22 cellular contexts compared by ENCODE assay signal in the genomic region with DNA sequence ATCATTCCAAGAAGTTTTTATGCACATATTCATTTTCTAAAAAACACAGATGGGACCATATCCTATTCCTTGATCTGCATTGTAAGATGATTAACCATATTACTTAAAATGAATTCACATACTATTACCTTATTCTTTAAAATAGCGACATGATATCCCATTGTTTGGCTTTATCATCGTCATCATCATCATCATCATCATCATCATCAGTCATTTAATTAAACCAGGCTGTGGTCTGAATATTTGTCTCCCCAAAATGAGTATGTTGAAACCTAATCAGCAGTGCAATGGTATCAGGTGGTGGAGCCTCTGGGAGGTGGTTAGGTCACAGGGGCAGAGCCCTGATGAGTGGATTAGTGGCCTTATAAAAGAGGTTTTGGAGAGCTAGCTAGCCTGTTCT. TPM values are rescaled to one million over a fixed set of nuclear protein-coding genes. Genes with fewer than 3 reads are reported as not detected.
DNase-seq lines count a peak whose midpoint lies in the region; ATAC-seq and TF ChIP-seq lines count a peak whose summit lies in the region.
"Had no signal": no experiment of that assay in that cellular context is flagged by ENCODE, and none has a peak within 500 bp of the region (broad histone marks: within the 10 kb centered on the region; RNA-seq: fewer than 3 reads in every experiment).

No MANE protein-coding gene starts in this region.

- H3K27ac ChIP-seq in gastrocnemius medialis (peak overlapping the region; percentile 24 to 77 (median 56)), neuronal stem cell (replicated peaks; ENCODE audit: low read length) (no peak overlapping the region)
- H3K27ac ChIP-seq: C4-2B had no signal

- in situ Hi-C loops in gastrocnemius medialis (cut with MboI; ENCODE audit: low sequenced_read_pairs in 4 of 4), result loop anchor here in 2 of 4 donors (5.0 to 10.0 kb wide), 2 partner anchors 81 to 83 kb away; no protein-coding TSS in a partner anchor

- no peak overlapping the region for H3K14ac ChIP-seq in neuronal stem cell (ENCODE audit: low read length)

- no peak for ATAC-seq in activated naive CD8-positive, alpha-beta T cell treated with anti-CD3 and anti-CD28 coated beads, Interleukin-2, amount 50 U/mL, for 24 hours
- ATAC-seq in gastrocnemius medialis, result no peak
- ATAC-seq: GM23338, PC-3 had no signal

- H3K4me1 ChIP-seq in gastrocnemius medialis (peaks cover 67 to 69% of the 10 kb centered on the region in 2 donors), neuronal stem cell (ENCODE audit: control insufficient read depth in 2 of 2, insufficient read depth in 1 of 2, low read depth in 1 of 2, low read length in 2 of 2) (peaks cover 10 to 13% of the 10 kb centered on the region in 2 donors)

- no peak overlapping the region for H3K4ac ChIP-seq in neuronal stem cell (ENCODE audit: low read length)

- no peak overlapping the region for H2BK5ac ChIP-seq in neuronal stem cell (ENCODE audit: low read length)

- H3K36me3 ChIP-seq in gastrocnemius medialis (no peaks in the 10 kb centered on the region), neuronal stem cell (replicated peaks in 1 of 2; ENCODE audit: control insufficient read depth in 2 of 2, insufficient read depth in 2 of 2, low read length in 2 of 2) (peaks cover 3 to 61% of the 10 kb centered on the region in 2 donors)
- H3K36me3 ChIP-seq: MG63 had no signal

- H2AFZ ChIP-seq in neuronal stem cell (ENCODE audit: low read length), result no peak overlapping the region
- H2AFZ ChIP-seq: GM23338 had no signal

- no peak overlapping the region for H3K9ac ChIP-seq in neuronal stem cell (ENCODE audit: low read depth, low read length, poor library complexity)

- H3K9me3 Mint-ChIP-seq in IgD-negative memory B cell, result peaks cover 0 to 6% (median 0%) of the 10 kb centered on the region in 3 donors
- no peaks in the 10 kb centered on the region for H3K9me3 Mint-ChIP-seq in activated naive CD8-positive, alpha-beta T cell treated with anti-CD3 and anti-CD28 coated beads, Interleukin-2, amount 50 U/mL, for 24 hours
- H3K9me3 Mint-ChIP-seq: GM23338 had no signal

- no peak for TF ChIP-seq POLR2A in gastrocnemius medialis (IDR thresholded peaks at IDR 0.05)

- intact Hi-C loops in gastrocnemius medialis (cut with DNase I; ENCODE audit: low total_unique reads), result loop anchor here (10.0 kb wide), 2 partner anchors 1641 to 1781 kb away; partner anchors contain the start of gene RPL14

- no peak overlapping the region for H3K4me2 ChIP-seq in neuronal stem cell (ENCODE audit: insufficient read depth, low read length, poor library complexity, severe bottlenecking)
- H3K4me2 ChIP-seq: GM23338 had no signal

- no peaks in the 10 kb centered on the region for H3K79me1 ChIP-seq in neuronal stem cell (ENCODE audit: low read depth, low read length)

- no peak overlapping the region for H3K4me3 Mint-ChIP-seq in IgD-negative memory B cell
- H3K4me3 Mint-ChIP-seq in activated naive CD8-positive, alpha-beta T cell treated with anti-CD3 and anti-CD28 coated beads, Interleukin-2, amount 50 U/mL, for 24 hours, result no peak overlapping the region
- H3K4me3 Mint-ChIP-seq: GM23338 had no signal

- no peaks in the 10 kb centered on the region for H3K27me3 Mint-ChIP-seq in IgD-negative memory B cell
- H3K27me3 Mint-ChIP-seq in activated naive CD8-positive, alpha-beta T cell treated with anti-CD3 and anti-CD28 coated beads, Interleukin-2, amount 50 U/mL, for 24 hours, result no peaks in the 10 kb centered on the region

- H3K4me3 ChIP-seq in gastrocnemius medialis (no peak overlapping the region), neuronal stem cell (ENCODE audit: low read length in 2 of 2) (no peak overlapping the region)
- H3K4me3 ChIP-seq: GM23338, MG63 had no signal

- H3K4me1 Mint-ChIP-seq in IgD-negative memory B cell, result peaks cover 47 to 51% (median 48%) of the 10 kb centered on the region in 3 donors
- H3K4me1 Mint-ChIP-seq in activated naive CD8-positive, alpha-beta T cell treated with anti-CD3 and anti-CD28 coated beads, Interleukin-2, amount 50 U/mL, for 24 hours, result peaks cover 84% of the 10 kb centered on the region

- no peak overlapping the region for H2BK120ac ChIP-seq in neuronal stem cell (ENCODE audit: low read depth, low read length)

- no peak overlapping the region for H4K8ac ChIP-seq in neuronal stem cell (ENCODE audit: low read depth, low read length)

- no peak overlapping the region for H3K18ac ChIP-seq in neuronal stem cell (ENCODE audit: low read length)

- H2BK12ac ChIP-seq in neuronal stem cell (ENCODE audit: low read length), result no peak overlapping the region

- no peak overlapping the region for H4K91ac ChIP-seq in neuronal stem cell (ENCODE audit: low read depth, low read length, poor library complexity)

- H3K9me3 ChIP-seq in gastrocnemius medialis, result no peaks in the 10 kb centered on the region
- H3K9me3 ChIP-seq in neuronal stem cell (replicated peaks in 1 of 2; ENCODE audit: control insufficient read depth in 2 of 2, insufficient read depth in 1 of 2, low read depth in 1 of 2, low read length in 2 of 2), result peaks cover 5 to 15% of the 10 kb centered on the region in 2 donors
- H3K9me3 ChIP-seq: MG63 had no signal

- peak; percentile 31 for DNase-seq in activated effector memory CD4-positive, alpha-beta T cell treated with anti-CD3 and anti-CD28 coated beads, Interleukin-2, amount 50 U/mL, for 16 hours
- DNase-seq in activated effector memory CD4-positive, alpha-beta T cell treated with Interleukin-2 at 50 U/mL for 16 hours, result no peak
- no peak for DNase-seq in activated naive CD8-positive, alpha-beta T cell treated with anti-CD3 and anti-CD28 coated beads, Interleukin-2, amount 50 U/mL, for 24 hours
- DNase-seq in gastrocnemius medialis (no peak), neuronal stem cell (ENCODE audit: low spot score) (no peak), NOMO-1 treated with DMSO at 0.1 percent for 48 hours (lab: John Stamatoyannopoulos, UW; ENCODE audit: unreplicated experiment) (no peak)
- no peak for DNase-seq in activated CD4-positive, alpha-beta T cell treated with anti-CD3 and anti-CD28 coated beads for 48 hours
- DNase-seq: 8988T, DMS53, GDM1, HCEC 1CT, MG63, NCI-H1417 treated with DMSO at 0.1 percent for 48 hours, NCI-H1930, NCI-H345, NCI-H524, NCI-H774, PC-3, SHP77 had no signal

- TF ChIP-seq CTCF in gastrocnemius medialis (IDR thresholded peaks at IDR 0.05 in 4 of 5, conservative IDR thresholded peaks at IDR 0.05 in 1 of 5), result no peak

- no peaks in the 10 kb centered on the region for H3K27me3 ChIP-seq in gastrocnemius medialis
- no peaks in the 10 kb centered on the region for H3K27me3 ChIP-seq in neuronal stem cell (ENCODE audit: control insufficient read depth in 3 of 3, insufficient read depth in 3 of 3, low read depth in 1 of 3, low read length in 3 of 3)
- H3K27me3 ChIP-seq: MG63 had no signal

- no CpG with 5 or more reads among the region's 2 CpGs for WGBS in neuronal stem cell (ENCODE audit: extremely low coverage in 2 of 2, insufficient read length in 2 of 2, insufficient replicate concordance in 1 of 2), 2 donors

- H2BK15ac ChIP-seq in neuronal stem cell (ENCODE audit: low read length), result no peak overlapping the region

- H3K27ac Mint-ChIP-seq in IgD-negative memory B cell, result peak overlapping the region in 2 of 3 donors; percentile 76 to 80
- H3K27ac Mint-ChIP-seq in activated naive CD8-positive, alpha-beta T cell treated with anti-CD3 and anti-CD28 coated beads, Interleukin-2, amount 50 U/mL, for 24 hours, result peak overlapping the region; percentile 6
- H3K27ac Mint-ChIP-seq: GM23338 had no signal

- no peak overlapping the region for H2AK5ac ChIP-seq in neuronal stem cell (ENCODE audit: low read depth, low read length)

- no peak overlapping the region for H3K23ac ChIP-seq in neuronal stem cell (ENCODE audit: low read depth, low read length, poor library complexity)

- peaks cover 13% of the 10 kb centered on the region for H3K36me3 Mint-ChIP-seq in IgD-negative memory B cell
- H3K36me3 Mint-ChIP-seq in activated naive CD8-positive, alpha-beta T cell treated with anti-CD3 and anti-CD28 coated beads, Interleukin-2, amount 50 U/mL, for 24 hours (ENCODE audit: low read depth), result peaks cover 20% of the 10 kb centered on the region

RNA-seq across cellular contexts. Expression of gene TRAK1, which starts 4.4 kb away (rescaled TPM):
- polyA plus RNA-seq in IgD-negative memory B cell, result 24.6 TPM
- total RNA-seq in gastrocnemius medialis, result 100 to 1,000 TPM in 2 of 4 donors, 10 to 100 TPM in 2; 59.5 to 109 (median 98.6) TPM
- polyA plus RNA-seq in neuronal stem cell (2013, experiment 1 of 2), result 31.7 TPM
- polyA plus RNA-seq in neuronal stem cell (2013, experiment 2 of 2), result 32.5 TPM
